In the genomic region with DNA sequence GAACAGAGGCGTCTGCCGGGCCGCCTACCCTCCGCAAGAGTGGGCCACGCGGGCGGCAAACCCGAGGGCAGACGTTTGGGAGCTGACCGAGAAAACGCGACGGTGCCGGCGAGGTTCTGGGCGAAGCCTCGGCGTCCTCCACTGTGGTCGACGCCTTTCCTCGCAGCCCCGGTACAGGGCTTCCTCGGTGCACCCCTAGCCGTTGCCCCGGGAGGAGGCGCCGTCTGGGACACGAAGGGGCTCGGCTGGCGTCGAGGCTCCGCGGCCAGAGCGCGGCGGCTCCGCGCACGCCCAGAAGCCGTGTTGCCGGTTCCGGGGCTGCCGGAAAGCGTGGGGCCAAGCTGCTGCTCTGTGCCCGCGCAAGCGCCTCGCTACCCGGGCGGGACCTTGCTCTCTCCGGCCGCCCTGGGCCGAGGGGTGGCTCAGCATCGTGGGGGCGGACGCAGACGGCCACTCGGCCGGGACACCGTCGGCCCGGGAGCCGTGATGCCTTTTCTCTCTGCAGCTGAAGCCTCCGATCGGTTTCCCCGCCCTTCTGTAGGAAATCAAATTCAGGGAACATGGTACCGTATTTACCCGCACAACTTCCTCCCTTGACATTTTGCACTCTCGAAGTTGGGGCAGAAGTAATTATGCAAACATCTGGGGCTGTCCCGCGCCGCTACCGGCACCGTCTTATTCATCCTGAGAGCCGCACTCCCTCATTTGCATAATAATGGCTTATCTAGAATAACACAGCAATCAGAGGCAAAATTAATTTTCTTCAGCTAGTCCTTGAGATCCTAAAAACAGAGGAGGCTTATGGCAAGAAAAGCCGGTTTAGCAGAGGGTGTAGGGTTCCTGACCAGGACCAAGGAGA, we compare ENCODE assay signal across 1 cellular context.
TF ChIP-seq lines count a peak whose summit lies in the region.

No MANE protein-coding gene starts in this region.

TF ChIP-seq in GM12878, 131 proteins besides CTCF, POLR2A, EP300 and RAD21 (continued from another document):
- TF ChIP-seq STAT3 (IDR thresholded peaks at IDR 0.05; ENCODE audit: low read depth, low read length) (no peak), SPI1 (IDR thresholded peaks at IDR 0.05; ENCODE audit: borderline replicate concordance, insufficient read depth, low read depth, low read length) (peak; percentile 68), GATAD2B (conservative IDR thresholded peaks at IDR 0.05; ENCODE audit: low read depth) (peak; percentile 57; the same call in 1 of the 2 replicates), TBL1XR1 (IDR thresholded peaks at IDR 0.05; ENCODE audit: low read depth, low read length) (0 out of 2 replicates have a peak, but pooled peaks have one; percentile 62), MTA3 (IDR thresholded peaks at IDR 0.05; ENCODE audit: borderline replicate concordance, low read length) (peak; percentile 45; the same call in 1 of the 2 replicates), NR2C2 (IDR thresholded peaks at IDR 0.05; ENCODE audit: borderline replicate concordance, control insufficient read depth, insufficient read length, low read depth) (no peak), FOXK2 (IDR thresholded peaks at IDR 0.05) (peak; percentile 35; the same call in 1 of the 2 replicates), TCF3 (IDR thresholded peaks at IDR 0.05; ENCODE audit: borderline replicate concordance, insufficient read depth, low read depth, low read length) (0 out of 2 replicates have a peak, but pooled peaks have one; percentile 16), SUPT20H (IDR thresholded peaks at IDR 0.05; ENCODE audit: borderline replicate concordance, control insufficient read depth, low read depth, low read length) (no peak), RB1 (IDR thresholded peaks at IDR 0.05; ENCODE audit: borderline replicate concordance) (peak; percentile 24; the same call in 1 of the 2 replicates), MXI1 (IDR thresholded peaks at IDR 0.05; ENCODE audit: low read depth, low read length) (peak; percentile 39; the same call in 1 of the 2 replicates), ZNF24 (IDR thresholded peaks at IDR 0.05) (no peak), IRF4 (IDR thresholded peaks at IDR 0.05; ENCODE audit: low read depth, low read length) (peak; percentile 82)
- TF ChIP-seq, protein P1, sequence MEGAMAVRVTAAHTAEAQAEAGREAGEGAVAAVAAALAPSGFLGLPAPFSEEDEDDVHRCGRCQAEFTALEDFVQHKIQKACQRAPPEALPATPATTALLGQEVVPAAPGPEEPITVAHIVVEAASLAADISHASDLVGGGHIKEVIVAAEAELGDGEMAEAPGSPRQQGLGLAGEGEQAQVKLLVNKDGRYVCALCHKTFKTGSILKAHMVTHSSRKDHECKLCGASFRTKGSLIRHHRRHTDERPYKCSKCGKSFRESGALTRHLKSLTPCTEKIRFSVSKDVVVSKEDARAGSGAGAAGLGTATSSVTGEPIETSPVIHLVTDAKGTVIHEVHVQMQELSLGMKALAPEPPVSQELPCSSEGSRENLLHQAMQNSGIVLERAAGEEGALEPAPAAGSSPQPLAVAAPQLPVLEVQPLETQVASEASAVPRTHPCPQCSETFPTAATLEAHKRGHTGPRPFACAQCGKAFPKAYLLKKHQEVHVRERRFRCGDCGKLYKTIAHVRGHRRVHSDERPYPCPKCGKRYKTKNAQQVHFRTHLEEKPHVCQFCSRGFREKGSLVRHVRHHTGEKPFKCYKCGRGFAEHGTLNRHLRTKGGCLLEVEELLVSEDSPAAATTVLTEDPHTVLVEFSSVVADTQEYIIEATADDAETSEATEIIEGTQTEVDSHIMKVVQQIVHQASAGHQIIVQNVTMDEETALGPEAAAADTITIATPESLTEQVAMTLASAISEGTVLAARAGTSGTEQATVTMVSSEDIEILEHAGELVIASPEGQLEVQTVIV (IDR thresholded peaks at IDR 0.05; ENCODE audit: borderline replicate concordance, partially characterized antibody): peak; percentile 59
- TF ChIP-seq, protein P2, sequence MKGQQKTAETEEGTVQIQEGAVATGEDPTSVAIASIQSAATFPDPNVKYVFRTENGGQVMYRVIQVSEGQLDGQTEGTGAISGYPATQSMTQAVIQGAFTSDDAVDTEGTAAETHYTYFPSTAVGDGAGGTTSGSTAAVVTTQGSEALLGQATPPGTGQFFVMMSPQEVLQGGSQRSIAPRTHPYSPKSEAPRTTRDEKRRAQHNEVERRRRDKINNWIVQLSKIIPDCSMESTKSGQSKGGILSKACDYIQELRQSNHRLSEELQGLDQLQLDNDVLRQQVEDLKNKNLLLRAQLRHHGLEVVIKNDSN (IDR thresholded peaks at IDR 0.05; ENCODE audit: borderline replicate concordance, extremely low read length, insufficient read depth, low read depth, low read length): no peak
- TF ChIP-seq, protein P3, sequence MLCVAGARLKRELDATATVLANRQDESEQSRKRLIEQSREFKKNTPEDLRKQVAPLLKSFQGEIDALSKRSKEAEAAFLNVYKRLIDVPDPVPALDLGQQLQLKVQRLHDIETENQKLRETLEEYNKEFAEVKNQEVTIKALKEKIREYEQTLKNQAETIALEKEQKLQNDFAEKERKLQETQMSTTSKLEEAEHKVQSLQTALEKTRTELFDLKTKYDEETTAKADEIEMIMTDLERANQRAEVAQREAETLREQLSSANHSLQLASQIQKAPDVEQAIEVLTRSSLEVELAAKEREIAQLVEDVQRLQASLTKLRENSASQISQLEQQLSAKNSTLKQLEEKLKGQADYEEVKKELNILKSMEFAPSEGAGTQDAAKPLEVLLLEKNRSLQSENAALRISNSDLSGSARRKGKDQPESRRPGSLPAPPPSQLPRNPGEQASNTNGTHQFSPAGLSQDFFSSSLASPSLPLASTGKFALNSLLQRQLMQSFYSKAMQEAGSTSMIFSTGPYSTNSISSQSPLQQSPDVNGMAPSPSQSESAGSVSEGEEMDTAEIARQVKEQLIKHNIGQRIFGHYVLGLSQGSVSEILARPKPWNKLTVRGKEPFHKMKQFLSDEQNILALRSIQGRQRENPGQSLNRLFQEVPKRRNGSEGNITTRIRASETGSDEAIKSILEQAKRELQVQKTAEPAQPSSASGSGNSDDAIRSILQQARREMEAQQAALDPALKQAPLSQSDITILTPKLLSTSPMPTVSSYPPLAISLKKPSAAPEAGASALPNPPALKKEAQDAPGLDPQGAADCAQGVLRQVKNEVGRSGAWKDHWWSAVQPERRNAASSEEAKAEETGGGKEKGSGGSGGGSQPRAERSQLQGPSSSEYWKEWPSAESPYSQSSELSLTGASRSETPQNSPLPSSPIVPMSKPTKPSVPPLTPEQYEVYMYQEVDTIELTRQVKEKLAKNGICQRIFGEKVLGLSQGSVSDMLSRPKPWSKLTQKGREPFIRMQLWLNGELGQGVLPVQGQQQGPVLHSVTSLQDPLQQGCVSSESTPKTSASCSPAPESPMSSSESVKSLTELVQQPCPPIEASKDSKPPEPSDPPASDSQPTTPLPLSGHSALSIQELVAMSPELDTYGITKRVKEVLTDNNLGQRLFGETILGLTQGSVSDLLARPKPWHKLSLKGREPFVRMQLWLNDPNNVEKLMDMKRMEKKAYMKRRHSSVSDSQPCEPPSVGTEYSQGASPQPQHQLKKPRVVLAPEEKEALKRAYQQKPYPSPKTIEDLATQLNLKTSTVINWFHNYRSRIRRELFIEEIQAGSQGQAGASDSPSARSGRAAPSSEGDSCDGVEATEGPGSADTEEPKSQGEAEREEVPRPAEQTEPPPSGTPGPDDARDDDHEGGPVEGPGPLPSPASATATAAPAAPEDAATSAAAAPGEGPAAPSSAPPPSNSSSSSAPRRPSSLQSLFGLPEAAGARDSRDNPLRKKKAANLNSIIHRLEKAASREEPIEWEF (IDR thresholded peaks at IDR 0.05; ENCODE audit: insufficient replicate concordance, low read depth, low read length): no peak
- TF ChIP-seq, protein P4, sequence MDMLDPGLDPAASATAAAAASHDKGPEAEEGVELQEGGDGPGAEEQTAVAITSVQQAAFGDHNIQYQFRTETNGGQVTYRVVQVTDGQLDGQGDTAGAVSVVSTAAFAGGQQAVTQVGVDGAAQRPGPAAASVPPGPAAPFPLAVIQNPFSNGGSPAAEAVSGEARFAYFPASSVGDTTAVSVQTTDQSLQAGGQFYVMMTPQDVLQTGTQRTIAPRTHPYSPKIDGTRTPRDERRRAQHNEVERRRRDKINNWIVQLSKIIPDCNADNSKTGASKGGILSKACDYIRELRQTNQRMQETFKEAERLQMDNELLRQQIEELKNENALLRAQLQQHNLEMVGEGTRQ (IDR thresholded peaks at IDR 0.05; ENCODE audit: borderline replicate concordance, low read depth, low read length): no peak
- TF ChIP-seq, protein P5, sequence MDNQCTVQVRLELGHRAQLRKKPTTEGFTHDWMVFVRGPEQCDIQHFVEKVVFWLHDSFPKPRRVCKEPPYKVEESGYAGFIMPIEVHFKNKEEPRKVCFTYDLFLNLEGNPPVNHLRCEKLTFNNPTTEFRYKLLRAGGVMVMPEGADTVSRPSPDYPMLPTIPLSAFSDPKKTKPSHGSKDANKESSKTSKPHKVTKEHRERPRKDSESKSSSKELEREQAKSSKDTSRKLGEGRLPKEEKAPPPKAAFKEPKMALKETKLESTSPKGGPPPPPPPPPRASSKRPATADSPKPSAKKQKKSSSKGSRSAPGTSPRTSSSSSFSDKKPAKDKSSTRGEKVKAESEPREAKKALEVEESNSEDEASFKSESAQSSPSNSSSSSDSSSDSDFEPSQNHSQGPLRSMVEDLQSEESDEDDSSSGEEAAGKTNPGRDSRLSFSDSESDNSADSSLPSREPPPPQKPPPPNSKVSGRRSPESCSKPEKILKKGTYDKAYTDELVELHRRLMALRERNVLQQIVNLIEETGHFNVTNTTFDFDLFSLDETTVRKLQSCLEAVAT (IDR thresholded peaks at IDR 0.05): 0 out of 2 replicates have a peak, but pooled peaks have one; percentile 18
- TF ChIP-seq, protein P6, sequence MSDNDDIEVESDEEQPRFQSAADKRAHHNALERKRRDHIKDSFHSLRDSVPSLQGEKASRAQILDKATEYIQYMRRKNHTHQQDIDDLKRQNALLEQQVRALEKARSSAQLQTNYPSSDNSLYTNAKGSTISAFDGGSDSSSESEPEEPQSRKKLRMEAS (IDR thresholded peaks at IDR 0.05; ENCODE audit: low read depth, low read length): peak; percentile 63; the same call in 1 of the 2 replicates
TF ChIP-seq in GM12878: peak in this region for 39.
